ENCODE assay signal across 20 cellular contexts in genomic region chr1:215421772-215422171, GRCh38.
DNase-seq lines count a peak whose midpoint lies in the region; ATAC-seq and TF ChIP-seq lines count a peak whose summit lies in the region.
"Had no signal": no experiment of that assay in that cellular context is flagged by ENCODE, and none has a peak within 500 bp of the region (broad histone marks: within the 10 kb centered on the region; RNA-seq: fewer than 3 reads in every experiment).

No MANE protein-coding gene starts in this region.

- no peak for TF ChIP-seq EP300 in suprapubic skin (IDR thresholded peaks at IDR 0.05)

- no TSS peak for BruUV-seq in PC-3 (replicated peaks; lab: Mats Ljungman, UMichigan)

- H4K20me1 ChIP-seq in PC-3 (ENCODE audit: low read length) = no peaks in the 10 kb centered on the region

- no peaks in the 10 kb centered on the region for H3K79me2 ChIP-seq in PC-3 (ENCODE audit: low read length)

- H3K4me3 ChIP-seq in PC-3 (ENCODE audit: low read length) = no peak overlapping the region
- no peak overlapping the region for H3K4me3 ChIP-seq in fibroblast of mammary gland (ENCODE audit: control insufficient read depth, low read depth, low read length)
- no peak overlapping the region for H3K4me3 ChIP-seq in suprapubic skin
- H3K4me3 ChIP-seq in right lobe of liver = no peak overlapping the region

- H3K9me3 ChIP-seq in PC-3 (ENCODE audit: low read length) = no peaks in the 10 kb centered on the region
- H3K9me3 ChIP-seq in suprapubic skin = no peaks in the 10 kb centered on the region
- no peaks in the 10 kb centered on the region for H3K9me3 ChIP-seq in right lobe of liver
- H3K9me3 ChIP-seq: Caco-2 had no signal

- ATAC-seq in PC-3 (peak; percentile 63), right lobe of liver (no peak)
- ATAC-seq: HepG2 had no signal

- H3K4me1 Mint-ChIP-seq in activated CD4-positive, alpha-beta memory T cell treated with anti-CD3 and anti-CD28 coated beads, Interleukin-2, amount 10 ng/mL, durations not matched to agents 7 days and 5 days = no peaks in the 10 kb centered on the region
- H3K4me1 Mint-ChIP-seq: CD14-positive monocyte had no signal

- H3K4me3 Mint-ChIP-seq in activated CD4-positive, alpha-beta memory T cell treated with anti-CD3 and anti-CD28 coated beads, Interleukin-2, amount 10 ng/mL, durations not matched to agents 7 days and 5 days = no peak overlapping the region
- H3K4me3 Mint-ChIP-seq: CD14-positive monocyte, H9 had no signal

- H3K4me1 ChIP-seq in PC-3 (ENCODE audit: insufficient read depth, low read length) (peaks cover 45% of the 10 kb centered on the region), suprapubic skin (peaks cover 4% of the 10 kb centered on the region), right lobe of liver (no peaks in the 10 kb centered on the region)
- H3K4me1 ChIP-seq: Caco-2 had no signal

- H3K36me3 ChIP-seq in PC-3 (ENCODE audit: low read depth, low read length) = no peaks in the 10 kb centered on the region
- no peaks in the 10 kb centered on the region for H3K36me3 ChIP-seq in suprapubic skin
- no peaks in the 10 kb centered on the region for H3K36me3 ChIP-seq in right lobe of liver

- H3K36me3 Mint-ChIP-seq in activated CD4-positive, alpha-beta memory T cell treated with anti-CD3 and anti-CD28 coated beads, Interleukin-2, amount 10 ng/mL, durations not matched to agents 7 days and 5 days (ENCODE audit: low read depth) = no peaks in the 10 kb centered on the region
- H3K36me3 Mint-ChIP-seq: CD14-positive monocyte had no signal

- H3K9me2 ChIP-seq in PC-3 (replicated peaks; ENCODE audit: low read length) = no peaks in the 10 kb centered on the region

- no peaks in the 10 kb centered on the region for H3F3A ChIP-seq in PC-3 (ENCODE audit: low read length, unreplicated experiment)

- H3K4me2 ChIP-seq in PC-3 (ENCODE audit: low read length) = peak overlapping the region; percentile 5
- H3K4me2 ChIP-seq: KMS-11 had no signal

- H3K27ac ChIP-seq in PC-3 (ENCODE audit: low read length) = no peak overlapping the region
- H3K27ac ChIP-seq in suprapubic skin = peak overlapping the region; percentile 26
- H3K27ac ChIP-seq in caudate nucleus (ENCODE audit: low read depth, low read length) = no peak overlapping the region
- H3K27ac ChIP-seq in right lobe of liver = no peak overlapping the region
- H3K27ac ChIP-seq: KMS-11 had no signal

- intact Hi-C loops in PC-3 (cut with micrococcal nuclease) = loop anchor here (1.0 to 5.0 kb wide), 3 partner anchors 96 to 229 kb away; no protein-coding TSS in a partner anchor
- intact Hi-C loops in right lobe of liver (cut with DNase I) = no loop called here

- no peak overlapping the region for H3K9ac ChIP-seq in PC-3 (ENCODE audit: low read length)
- H3K9ac ChIP-seq: KMS-11 had no signal

- DNase-seq in EL (peak; percentile 17), PC-3 (peak; percentile 88), fibroblast of mammary gland (ENCODE audit: low read depth) (peak; percentile 45), suprapubic skin (ENCODE audit: low spot score in 2 of 2) (no peak), caudate nucleus (lab: John Stamatoyannopoulos, UW) (no peak), right lobe of liver (no peak)
- DNase-seq in activated CD4-positive, alpha-beta memory T cell treated with anti-CD3 and anti-CD28 coated beads, Interleukin-2, amount 10 ng/mL, durations not matched to agents 7 days and 5 days = no peak
- no peak for DNase-seq in NK-92 treated with Interleukin-12 subunit alpha and Interleukin-12 subunit beta, amount 100 ng/mL, for 24 hours (lab: John Stamatoyannopoulos, UW)
- DNase-seq: Caco-2, DMS53, GDM1, H9, MM.1S, NCI-H1105 treated with DMSO at 0.1 percent for 48 hours, NCI-H187 treated with DMSO at 0.1 percent for 48 hours, NCI-H2171, NCI-H446 treated with DMSO at 0.1 percent for 48 hours had no signal

- no peaks in the 10 kb centered on the region for H3K27me3 ChIP-seq in PC-3 (ENCODE audit: low read length)
- H3K27me3 ChIP-seq in suprapubic skin = no peaks in the 10 kb centered on the region
- H3K27me3 ChIP-seq in right lobe of liver = no peaks in the 10 kb centered on the region

- 39% methylated on average over 1 of the region's 1 CpG for WGBS in suprapubic skin
- WGBS in right lobe of liver (ENCODE audit: insufficient coverage, low coverage, low lambda C conversion rate, missing lambda C conversion rate) = 77% methylated on average over 1 of the region's 1 CpG

- H3K27me3 Mint-ChIP-seq in activated CD4-positive, alpha-beta memory T cell treated with anti-CD3 and anti-CD28 coated beads, Interleukin-2, amount 10 ng/mL, durations not matched to agents 7 days and 5 days = no peaks in the 10 kb centered on the region

- H3K27ac Mint-ChIP-seq in activated CD4-positive, alpha-beta memory T cell treated with anti-CD3 and anti-CD28 coated beads, Interleukin-2, amount 10 ng/mL, durations not matched to agents 7 days and 5 days = no peak overlapping the region
- H3K27ac Mint-ChIP-seq: CD14-positive monocyte had no signal

- TF ChIP-seq CTCF in PC-3 (conservative IDR thresholded peaks at IDR 0.05; ENCODE audit: low read depth, low read length) = no peak
- no peak for TF ChIP-seq CTCF in fibroblast of mammary gland (conservative IDR thresholded peaks at IDR 0.05; ENCODE audit: control insufficient read depth, insufficient read depth, low read depth, low read length)
- no peak for TF ChIP-seq CTCF in suprapubic skin (IDR thresholded peaks at IDR 0.05)
- no peak for TF ChIP-seq CTCF in right lobe of liver (IDR thresholded peaks at IDR 0.05)

- no peaks in the 10 kb centered on the region for H3K9me3 Mint-ChIP-seq in activated CD4-positive, alpha-beta memory T cell treated with anti-CD3 and anti-CD28 coated beads, Interleukin-2, amount 10 ng/mL, durations not matched to agents 7 days and 5 days
- H3K9me3 Mint-ChIP-seq: H9 had no signal

- H2AFZ ChIP-seq in PC-3 (ENCODE audit: low read length) = no peak overlapping the region

- CTCF ChIA-PET in PC-3 (lab: Charles Lee) = no interaction called here
- CTCF ChIA-PET in activated CD4-positive, alpha-beta memory T cell treated with anti-CD3 and anti-CD28 coated beads, Interleukin-2, amount 10 ng/mL, durations not matched to agents 7 days and 5 days (lab: Charles Lee) = no interaction called here

- POLR2A ChIA-PET in PC-3 (lab: Charles Lee; ENCODE audit: unreplicated experiment) = no interaction called here
- POLR2A ChIA-PET in activated CD4-positive, alpha-beta memory T cell treated with anti-CD3 and anti-CD28 coated beads, Interleukin-2, amount 10 ng/mL, durations not matched to agents 7 days and 5 days (lab: Charles Lee) = no interaction called here

- no peak for TF ChIP-seq POLR2A in suprapubic skin (IDR thresholded peaks at IDR 0.05)
- no peak for TF ChIP-seq POLR2A in right lobe of liver (IDR thresholded peaks at IDR 0.05)

Comparison
In these comparisons a context has a peak if more than half of its experiments do, and no peak if none do; other contexts are left out.
1. DNase-seq: peak in EL (single experiment), PC-3 (single experiment) and fibroblast of mammary gland (single experiment); none in suprapubic skin (0 of 2), activated CD4-positive, alpha-beta memory T cell treated with anti-CD3 and anti-CD28 coated beads, Interleukin-2, amount 10 ng/mL, durations not matched to agents 7 days and 5 days (single experiment), caudate nucleus (0 of 61), NK-92 treated with Interleukin-12 subunit alpha and Interleukin-12 subunit beta, amount 100 ng/mL, for 24 hours (single experiment) and right lobe of liver (0 of 3).